Comparison of ENCODE assay signal across 9 cellular contexts in the genomic region with DNA sequence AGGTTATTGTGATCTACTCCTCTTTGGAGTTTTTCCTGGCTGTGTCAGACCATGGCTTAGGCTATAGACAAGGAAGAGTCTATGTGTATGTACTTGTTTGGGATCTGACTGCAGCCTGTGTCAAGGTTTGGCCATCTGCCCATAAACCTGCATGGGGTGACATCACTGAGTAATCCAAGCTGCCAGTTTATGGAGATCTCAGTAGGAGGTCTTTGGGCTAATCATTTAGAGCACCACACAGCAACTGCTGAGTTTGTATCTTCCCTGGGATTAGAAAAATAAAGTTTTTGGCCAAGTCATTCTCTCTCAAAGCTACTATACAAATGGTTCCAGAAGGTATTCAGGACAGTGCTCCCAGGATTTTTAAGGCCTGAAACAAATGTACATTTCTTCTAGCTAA.
DNase-seq lines count a peak whose midpoint lies in the region; ATAC-seq and TF ChIP-seq lines count a peak whose summit lies in the region.
"Had no signal": no experiment of that assay in that cellular context is flagged by ENCODE, and none has a peak within 500 bp of the region (broad histone marks: within the 10 kb centered on the region; RNA-seq: fewer than 3 reads in every experiment).

No MANE protein-coding gene starts in this region.

- H3K4me3 ChIP-seq in testis (no peak overlapping the region), psoas muscle (no peak overlapping the region)

- intact Hi-C loops in testis (cut with DNase I; ENCODE audit: low total_unique reads), result no loop called here
- intact Hi-C loops in psoas muscle (cut with DNase I), result no loop called here

- TF ChIP-seq CTCF in testis (IDR thresholded peaks at IDR 0.05) (no peak), psoas muscle (IDR thresholded peaks at IDR 0.05) (no peak)

- ATAC-seq in HG03432 (IDR thresholded peaks at IDR 0.05; ENCODE audit: unreplicated experiment), result peak; percentile 10
- ATAC-seq in psoas muscle, result no peak
- no peak for ATAC-seq in effector memory CD8-positive, alpha-beta T cell (replicated peaks)
- ATAC-seq in activated naive CD4-positive, alpha-beta T cell treated with anti-CD3 and anti-CD28 coated beads, Interleukin-2, amount 50 U/mL, for 72 hours, result no peak

- H3K4me1 ChIP-seq in testis (no peaks in the 10 kb centered on the region), psoas muscle (no peaks in the 10 kb centered on the region)

- H3K4me3 Mint-ChIP-seq in effector memory CD8-positive, alpha-beta T cell, result no peak overlapping the region
- H3K4me3 Mint-ChIP-seq: activated naive CD8-positive, alpha-beta T cell treated with anti-CD3 and anti-CD28 coated beads, Interleukin-2, amount 10 ng/mL, durations not matched to agents 7 days and 5 days; stimulated activated naive CD8-positive, alpha-beta T cell treated with anti-CD3 and anti-CD28 coated beads, Interleukin-15, Interleukin-2, amounts not matched to agents 100 ng/mL and 50 ng/mL, for 24 hours had no signal

- H3K27ac ChIP-seq in epithelial cell of prostate (peak overlapping the region; percentile 74), testis (peak overlapping the region in 1 of 2 donors; percentile 1), psoas muscle (no peak overlapping the region)

- H3K9me3 ChIP-seq in testis (no peaks in the 10 kb centered on the region), psoas muscle (no peaks in the 10 kb centered on the region)

- no peaks in the 10 kb centered on the region for H3K27me3 ChIP-seq in testis
- H3K27me3 ChIP-seq in psoas muscle (ENCODE audit: insufficient read depth in 3 of 3, low read length in 2 of 3), result no peaks in the 10 kb centered on the region

- TF ChIP-seq POLR2A in testis (IDR thresholded peaks at IDR 0.05), result no peak

- no peaks in the 10 kb centered on the region for H3K36me3 ChIP-seq in testis (ENCODE audit: low read depth, missing control alignments)
- H3K36me3 ChIP-seq in psoas muscle (ENCODE audit: insufficient read depth in 1 of 2, low read depth in 1 of 2), result no peaks in the 10 kb centered on the region

- H3K4me1 Mint-ChIP-seq in effector memory CD8-positive, alpha-beta T cell (ENCODE audit: low read depth in 2 of 2), result no peaks in the 10 kb centered on the region
- H3K4me1 Mint-ChIP-seq: activated naive CD8-positive, alpha-beta T cell treated with anti-CD3 and anti-CD28 coated beads, Interleukin-2, amount 10 ng/mL, durations not matched to agents 7 days and 5 days had no signal

- no peaks in the 10 kb centered on the region for H3K36me3 Mint-ChIP-seq in effector memory CD8-positive, alpha-beta T cell (ENCODE audit: insufficient read depth)
- peaks cover 0 to 4% of the 10 kb centered on the region in 2 donors for H3K36me3 Mint-ChIP-seq in activated naive CD4-positive, alpha-beta T cell treated with anti-CD3 and anti-CD28 coated beads, Interleukin-2, amount 50 U/mL, for 72 hours
- H3K36me3 Mint-ChIP-seq: activated naive CD8-positive, alpha-beta T cell treated with anti-CD3 and anti-CD28 coated beads, Interleukin-2, amount 10 ng/mL, durations not matched to agents 7 days and 5 days had no signal

- peak; percentile 99 for DNase-seq in NCI-H69 (lab: John Stamatoyannopoulos, UW)
- DNase-seq in epithelial cell of prostate (ENCODE audit: low read depth, low spot score), result peak; percentile 94
- peak; percentile 56 for DNase-seq in testis
- no peak for DNase-seq in psoas muscle
- DNase-seq in effector memory CD8-positive, alpha-beta T cell, result no peak
- no peak for DNase-seq in activated naive CD4-positive, alpha-beta T cell treated with anti-CD3 and anti-CD28 coated beads, Interleukin-2, amount 50 U/mL, for 72 hours (ENCODE audit: low spot score in 2 of 2)
- DNase-seq: activated naive CD8-positive, alpha-beta T cell treated with anti-CD3 and anti-CD28 coated beads, Interleukin-2, amount 10 ng/mL, durations not matched to agents 7 days and 5 days had no signal

- H3K27me3 Mint-ChIP-seq in effector memory CD8-positive, alpha-beta T cell, result peaks cover 11 to 16% of the 10 kb centered on the region in 2 donors
- H3K27me3 Mint-ChIP-seq: activated naive CD8-positive, alpha-beta T cell treated with anti-CD3 and anti-CD28 coated beads, Interleukin-2, amount 10 ng/mL, durations not matched to agents 7 days and 5 days had no signal

- no peaks in the 10 kb centered on the region for H3K9me3 Mint-ChIP-seq in effector memory CD8-positive, alpha-beta T cell
- peaks cover 0 to 9% of the 10 kb centered on the region in 2 donors for H3K9me3 Mint-ChIP-seq in activated naive CD4-positive, alpha-beta T cell treated with anti-CD3 and anti-CD28 coated beads, Interleukin-2, amount 50 U/mL, for 72 hours

- H3K27ac Mint-ChIP-seq in effector memory CD8-positive, alpha-beta T cell, result no peak overlapping the region
- no peak overlapping the region for H3K27ac Mint-ChIP-seq in activated naive CD4-positive, alpha-beta T cell treated with anti-CD3 and anti-CD28 coated beads, Interleukin-2, amount 50 U/mL, for 72 hours
- H3K27ac Mint-ChIP-seq: activated naive CD8-positive, alpha-beta T cell treated with anti-CD3 and anti-CD28 coated beads, Interleukin-2, amount 10 ng/mL, durations not matched to agents 7 days and 5 days; stimulated activated naive CD8-positive, alpha-beta T cell treated with anti-CD3 and anti-CD28 coated beads, Interleukin-15, Interleukin-2, amounts not matched to agents 100 ng/mL and 50 ng/mL, for 24 hours had no signal

Comparison
In these comparisons a context has a peak if more than half of its experiments do, and no peak if none do; other contexts are left out.
1. DNase-seq: peak in NCI-H69 (single experiment), epithelial cell of prostate (single experiment) and testis (single experiment); none in psoas muscle (0 of 2), effector memory CD8-positive, alpha-beta T cell (0 of 3) and activated naive CD4-positive, alpha-beta T cell treated with anti-CD3 and anti-CD28 coated beads, Interleukin-2, amount 50 U/mL, for 72 hours (0 of 2).